In genomic region chr15:98826658-98827057, GRCh38 we compare ENCODE assay signal across 19 cellular contexts.
DNase-seq lines count a peak whose midpoint lies in the region; ATAC-seq, FAIRE-seq and TF ChIP-seq lines count a peak whose summit lies in the region.
"Had no signal": no experiment of that assay in that cellular context is flagged by ENCODE, and none has a peak within 500 bp of the region (broad histone marks: within the 10 kb centered on the region; RNA-seq: fewer than 3 reads in every experiment).

No MANE protein-coding gene starts in this region.

- intact Hi-C loops in right cardiac atrium (cut with DNase I) = no loop called here

- H3K4me1 ChIP-seq in endocrine pancreas (ENCODE audit: control insufficient read depth, insufficient read depth, low read length) (peaks cover 12% of the 10 kb centered on the region), small intestine (ENCODE audit: control insufficient read depth in 2 of 2, insufficient read depth in 1 of 2, low read depth in 1 of 2, low read length in 1 of 2) (no peaks in the 10 kb centered on the region), right cardiac atrium (ENCODE audit: control insufficient read depth, insufficient read depth, low read length) (peaks cover 5% of the 10 kb centered on the region)
- H3K4me1 ChIP-seq: BE2C had no signal

- WGBS in small intestine, 3 donors = 18 to 52% (median 50%) methylated on average over 3 of the region's 3 CpGs
- 73% methylated on average over 3 of the region's 3 CpGs for WGBS in right cardiac atrium

- no peak for ATAC-seq in right cardiac atrium
- ATAC-seq: HCT116 had no signal

- H3K27ac ChIP-seq in small intestine (ENCODE audit: low read depth in 1 of 2, low read length in 1 of 2) (no peak overlapping the region), right cardiac atrium (ENCODE audit: low read length) (no peak overlapping the region)
- H3K27ac ChIP-seq: 22Rv1 had no signal

- no peaks in the 10 kb centered on the region for H3K27me3 ChIP-seq in endocrine pancreas (ENCODE audit: control insufficient read depth, insufficient read depth, low read length)
- no peaks in the 10 kb centered on the region for H3K27me3 ChIP-seq in small intestine (ENCODE audit: control insufficient read depth in 2 of 2, insufficient read depth in 2 of 2, low read length in 2 of 2)
- H3K27me3 ChIP-seq in right cardiac atrium (ENCODE audit: control insufficient read depth, insufficient read depth) = no peaks in the 10 kb centered on the region
- H3K27me3 ChIP-seq: BE2C had no signal

- TF ChIP-seq CTCF in GM10266 (IDR thresholded peaks at IDR 0.05; ENCODE audit: control insufficient read depth, insufficient read depth, low read depth, missing control alignments) = no peak

- DNase-seq in NCI-H1417 (lab: John Stamatoyannopoulos, UW) (peak; percentile 23 to 75 (median 66)), NCI-H1417 treated with DMSO at 0.1 percent for 48 hours (lab: John Stamatoyannopoulos, UW) (no peak), NCI-H187 treated with DMSO at 0.1 percent for 48 hours (lab: John Stamatoyannopoulos, UW) (peak; percentile 52), small intestine (peak; percentile 19), GM10266 (ENCODE audit: extremely low spot score) (no peak), SW480 (ENCODE audit: low spot score) (no peak), right cardiac atrium (no peak)
- DNase-seq: BE2C; Calu3; CD4-positive, alpha-beta T cell; DMS53; KBM-7; NCI-H1694; NCI-H2171; NCI-H446 treated with DMSO at 0.1 percent for 48 hours; NCI-H82 had no signal

- no peak for FAIRE-seq in small intestine (lab: Jason Lieb, UNC)

- H3K9me3 ChIP-seq in endocrine pancreas (ENCODE audit: control insufficient read depth, low read length) (peaks cover 8% of the 10 kb centered on the region), small intestine (ENCODE audit: control insufficient read depth, low read depth) (peaks cover 1% of the 10 kb centered on the region), right cardiac atrium (ENCODE audit: control insufficient read depth, low read length) (peaks cover 4% of the 10 kb centered on the region)

- H3K9ac ChIP-seq in endocrine pancreas (ENCODE audit: control insufficient read depth, insufficient read depth, low read length) = no peak overlapping the region

- peak overlapping the region; percentile 48 for H3K4me3 ChIP-seq in endocrine pancreas (ENCODE audit: control insufficient read depth, insufficient read depth, low read length)
- H3K4me3 ChIP-seq in small intestine (ENCODE audit: low read depth in 1 of 2, low read length in 2 of 2) = no peak overlapping the region
- H3K4me3 ChIP-seq in right cardiac atrium (ENCODE audit: low read length) = no peak overlapping the region

- H3K36me3 ChIP-seq in endocrine pancreas (ENCODE audit: control insufficient read depth, insufficient read depth, low read length) (peaks cover 6% of the 10 kb centered on the region), small intestine (ENCODE audit: control insufficient read depth in 2 of 2, insufficient read depth in 2 of 2, low read length in 2 of 2) (no peaks in the 10 kb centered on the region)

Comparison
In these comparisons a context has a peak if more than half of its experiments do, and no peak if none do; other contexts are left out.
1. DNase-seq: peak in NCI-H1417 (3 of 3), NCI-H187 treated with DMSO at 0.1 percent for 48 hours (single experiment) and small intestine (single experiment); none in NCI-H1417 treated with DMSO at 0.1 percent for 48 hours (single experiment), GM10266 (single experiment), SW480 (single experiment) and right cardiac atrium (0 of 3).